ENCODE assay signal across 32 cellular contexts in the genomic region with DNA sequence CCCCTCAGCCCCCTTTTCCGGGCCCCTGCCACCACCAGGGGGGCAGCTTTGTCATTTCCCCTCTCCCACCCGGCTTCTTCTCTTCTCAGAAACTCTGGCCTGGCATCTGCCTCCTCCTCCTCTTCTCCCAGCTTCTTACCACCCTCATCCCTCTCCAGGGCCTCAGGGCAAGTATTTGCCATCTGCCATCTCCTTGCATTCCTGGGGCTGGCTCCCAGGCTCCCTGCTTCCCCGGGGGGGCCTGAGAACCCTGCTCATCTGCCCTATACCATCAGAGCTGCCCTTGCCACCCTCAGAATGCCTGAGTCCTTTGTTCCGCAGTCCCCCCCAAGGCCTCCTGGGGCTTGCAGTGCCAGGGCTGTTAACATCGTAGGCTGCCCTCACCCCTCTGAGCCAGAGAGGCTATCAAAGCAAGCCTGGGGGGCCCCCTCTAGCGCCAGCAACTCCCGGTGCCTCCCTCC. TPM values are rescaled to one million over a fixed set of nuclear protein-coding genes. Genes with fewer than 3 reads are reported as not detected.
DNase-seq lines count a peak whose midpoint lies in the region; ATAC-seq, FAIRE-seq and TF ChIP-seq lines count a peak whose summit lies in the region.
"Had no signal": no experiment of that assay in that cellular context is flagged by ENCODE, and none has a peak within 500 bp of the region (broad histone marks: within the 10 kb centered on the region; RNA-seq: fewer than 3 reads in every experiment).

No MANE protein-coding gene starts in this region.

- H3K18ac ChIP-seq in H1 (ENCODE audit: extremely low read depth, low read length), result no peak overlapping the region; the same call in 1 of the 2 replicates

- TF ChIP-seq CTCF in H1 (IDR thresholded peaks at IDR 0.05; ENCODE audit: control extremely low read depth in 1 of 3, insufficient read depth in 1 of 3, low read depth in 1 of 3, low read length in 3 of 3) (no peak), osteoblast (IDR thresholded peaks at IDR 0.05; ENCODE audit: extremely low read depth, low read depth, low read length) (no peak)

- peak overlapping the region in 1 of 2 experiments; percentile 6; a peak in 2 of 4 replicates for H3K4me2 ChIP-seq in H1 (ENCODE audit: insufficient read depth in 1 of 2, low read depth in 2 of 2, low read length in 2 of 2)
- no peak overlapping the region for H3K4me2 ChIP-seq in osteoblast (ENCODE audit: insufficient read depth, low read length)

- WGBS in H1 (ENCODE audit: extremely low coverage in 1 of 2, insufficient coverage in 1 of 2, insufficient read length in 1 of 2, insufficient replicate concordance in 2 of 2, low coverage in 1 of 2, low lambda C conversion rate in 2 of 2, missing lambda C conversion rate in 1 of 2), 2 experiments, result 66% methylated on average over 7 of the region's 7 CpGs; no CpG with 5 or more reads in 1 of the 2 experiments

- ATAC-seq in stimulated activated naive CD8-positive, alpha-beta T cell treated with anti-CD3 and anti-CD28 coated beads, Interleukin-15, Interleukin-2, amounts not matched to agents 100 U/mL and 50 U/mL, for 24 hours, result no peak
- ATAC-seq: CD8-positive, alpha-beta T cell; foreskin keratinocyte; GM12878; naive thymus-derived CD4-positive, alpha-beta T cell had no signal

- no peak overlapping the region; the same call in 1 of the 2 replicates for H2BK15ac ChIP-seq in H1 (ENCODE audit: low read length)

- no peak overlapping the region for H4K91ac ChIP-seq in H1 (replicated peaks; ENCODE audit: insufficient read length, low read length)

- CTCF ChIA-PET in H1 (lab: Charles Lee; ENCODE audit: partially characterized antibody), result interaction anchor here (0.6 to 10.7 kb wide), 5 partner anchors 10 to 30 kb away, joined by 3 to 257 read pairs (median 5); partner anchors contain the start of genes SCRN2 and SP6

- no peak overlapping the region for H4K8ac ChIP-seq in H1 (ENCODE audit: extremely low read depth, insufficient read depth, low read length)

- H2BK120ac ChIP-seq in H1 (replicated peaks; ENCODE audit: low read depth, low read length), result no peak overlapping the region

- H2BK12ac ChIP-seq in H1 (ENCODE audit: low read depth, low read length), result 0 out of 2 replicates have a peak overlapping the region, but pooled peaks have one; percentile 33

- H3K79me2 ChIP-seq in H1 (ENCODE audit: control insufficient read depth in 1 of 2, insufficient read depth in 2 of 2, low read length in 2 of 2) (no peaks in the 10 kb centered on the region), osteoblast (ENCODE audit: insufficient read depth, low read length) (no peaks in the 10 kb centered on the region)

- H3K23me2 ChIP-seq in H1 (ENCODE audit: low read depth, low read length), result peaks cover 4% of the 10 kb centered on the region; the same call in 1 of the 2 replicates

- POLR2A ChIA-PET in H1 (lab: Charles Lee; ENCODE audit: partially characterized antibody), result interaction anchor here (0.7 to 3.6 kb wide), 6 partner anchors 8 to 27 kb away, joined by 3 to 17 read pairs (median 4); partner anchors contain the start of gene SP6

- H3K36me3 ChIP-seq in H1 (ENCODE audit: control insufficient read depth in 2 of 4, insufficient read depth in 4 of 4, low read length in 3 of 4) (no peaks in the 10 kb centered on the region), osteoblast (ENCODE audit: insufficient read depth, low read length) (no peaks in the 10 kb centered on the region)
- H3K36me3 ChIP-seq: breast epithelium, esophagus squamous epithelium had no signal

- no peak overlapping the region for H3K56ac ChIP-seq in H1 (replicated peaks; ENCODE audit: insufficient read length, low read depth, low read length)

- no peak overlapping the region; the same call in 1 of the 2 replicates for H2BK20ac ChIP-seq in H1 (ENCODE audit: low read length)

- DNase-seq in EL, result peak; percentile 62
- DNase-seq in NCI-H524 (lab: John Stamatoyannopoulos, UW), result peak; percentile 94 to 97
- no peak for DNase-seq in H1 (ENCODE audit: low read depth in 1 of 2, low spot score in 2 of 2)
- peak; percentile 52 for DNase-seq in osteoblast (ENCODE audit: insufficient read length, low spot score, missing footprints)
- DNase-seq in AML-193 (lab: John Stamatoyannopoulos, UW), result no peak
- no peak for DNase-seq in activated naive CD4-positive, alpha-beta T cell (lab: John Stamatoyannopoulos, UW)
- no peak for DNase-seq in stimulated activated naive CD8-positive, alpha-beta T cell treated with anti-CD3 and anti-CD28 coated beads, Interleukin-15, Interleukin-2, amounts not matched to agents 100 U/mL and 50 U/mL, for 24 hours
- no peak for DNase-seq in HPDE6-E6E7 (ENCODE audit: extremely low spot score)
- DNase-seq: activated CD4-positive, CD25-positive, alpha-beta regulatory T cell; activated naive CD4-positive, alpha-beta T cell treated with Interleukin-2 at 50 U/mL for 16 hours; activated T-cell treated with anti-CD3 and anti-CD28 coated beads, Interleukin-2, amount 50 U/mL, for 24 hours; CD8-positive, alpha-beta T cell; dorsolateral prefrontal cortex; esophagus squamous epithelium; foreskin keratinocyte; GOT3; head of caudate nucleus; KG1; midbrain; naive thymus-derived CD4-positive, alpha-beta T cell; NCI-H1436; NCI-H2081 treated with DMSO at 0.1 percent for 48 hours; NCI-H446 treated with DMSO at 0.1 percent for 48 hours; occipital lobe; OCI-M1; stimulated activated CD4-positive, alpha-beta T cell treated with anti-CD3 and anti-CD28 coated beads, Interleukin-15, amount 100 ng/mL, for 24 hours; stimulated activated CD4-positive, alpha-beta T cell treated with anti-CD3 and anti-CD28 coated beads, Interleukin-4, amount 100 ng/mL, for 4 hours had no signal

- H3K9me3 ChIP-seq in H1 (ENCODE audit: insufficient read depth in 2 of 2, low read depth in 1 of 2, low read length in 1 of 2) (no peaks in the 10 kb centered on the region), osteoblast (ENCODE audit: low read depth, low read length) (no peaks in the 10 kb centered on the region)
- H3K9me3 ChIP-seq: breast epithelium, esophagus squamous epithelium had no signal

- H2AFZ ChIP-seq in H1 (ENCODE audit: low read length) (no peak overlapping the region), osteoblast (ENCODE audit: low read length) (no peak overlapping the region)

- no peak overlapping the region for H4K5ac ChIP-seq in H1 (ENCODE audit: insufficient read length, low read depth, low read length)

- TF ChIP-seq RAD21 in H1 (IDR thresholded peaks at IDR 0.05 in 1 of 2, conservative IDR thresholded peaks at IDR 0.05 in 1 of 2; ENCODE audit: low read depth in 2 of 2, low read length in 2 of 2), result no peak

- H3K4me1 ChIP-seq in H1 (replicated peaks in 1 of 4; ENCODE audit: control insufficient read depth in 3 of 4, insufficient read depth in 4 of 4, low read length in 3 of 4) (peaks cover 19 to 47% (median 29%) of the 10 kb centered on the region in 4 experiments), osteoblast (ENCODE audit: insufficient read depth, low read length) (peaks cover 34% of the 10 kb centered on the region)
- H3K4me1 ChIP-seq: foreskin keratinocyte had no signal

- H3K27ac ChIP-seq in H1 (ENCODE audit: low read depth, low read length) (no peak overlapping the region), osteoblast (ENCODE audit: low read depth, low read length) (no peak overlapping the region)
- H3K27ac ChIP-seq: breast epithelium, dorsolateral prefrontal cortex, esophagus squamous epithelium, foreskin keratinocyte, SK-N-MC had no signal

- no peak for TF ChIP-seq POLR2A in H1 (IDR thresholded peaks at IDR 0.05; ENCODE audit: control extremely low read depth in 1 of 2, low read depth in 2 of 2, low read length in 2 of 2)

- H3K14ac ChIP-seq in H1 (ENCODE audit: insufficient read length), result no peak overlapping the region

- no peaks in the 10 kb centered on the region for H3K79me1 ChIP-seq in H1 (ENCODE audit: low read depth, low read length)

- H3K4me3 ChIP-seq in H1 (ENCODE audit: extremely low read depth in 1 of 4, insufficient read depth in 2 of 4, low read depth in 3 of 4, low read length in 4 of 4), result no peak overlapping the region
- H3K4me3 ChIP-seq in osteoblast (ENCODE audit: insufficient read depth, low read length), result no peak overlapping the region
- H3K4me3 ChIP-seq: breast epithelium, dorsolateral prefrontal cortex, esophagus squamous epithelium, GM12878, SK-N-MC had no signal

- no peak overlapping the region for H3K4ac ChIP-seq in H1 (replicated peaks; ENCODE audit: insufficient read length, low read depth, low read length)

- TF ChIP-seq EP300 in H1 (IDR thresholded peaks at IDR 0.05; ENCODE audit: borderline replicate concordance in 1 of 2, low read depth in 2 of 2, low read length in 2 of 2), result no peak

- H3K27me3 ChIP-seq in H1 (replicated peaks in 1 of 4; ENCODE audit: control insufficient read depth in 3 of 4, extremely low read depth in 1 of 4, insufficient read depth in 3 of 4, low read length in 3 of 4) (peaks cover 3 to 21% (median 17%) of the 10 kb centered on the region in 4 experiments; a peak in 5 of 7 replicates), osteoblast (ENCODE audit: insufficient read depth, low read length) (peaks cover 19% of the 10 kb centered on the region)

- FAIRE-seq in H1 (lab: Jason Lieb, UNC), result no peak
- FAIRE-seq: endometrium, GM12878, keratinocyte had no signal

- H4K20me1 ChIP-seq in H1 (replicated peaks in 1 of 2; ENCODE audit: control insufficient read depth in 1 of 2, insufficient read depth in 2 of 2, low read length in 2 of 2) (no peaks in the 10 kb centered on the region), osteoblast (ENCODE audit: insufficient read depth, low read length) (no peaks in the 10 kb centered on the region)

- no peak overlapping the region for H2AK5ac ChIP-seq in H1 (ENCODE audit: low read depth, low read length)

- no peak overlapping the region for H3K23ac ChIP-seq in H1 (ENCODE audit: insufficient read length)

- H3K9ac ChIP-seq in H1 (replicated peaks in 1 of 4; ENCODE audit: extremely low read depth in 1 of 4, low read depth in 3 of 4, low read length in 3 of 4), result no peak overlapping the region

- no peak overlapping the region for H2BK5ac ChIP-seq in H1 (ENCODE audit: low read depth, low read length)

RNA-seq across cellular contexts. Expression of gene SP2, which starts 21.0 kb away (rescaled TPM):
- 11.0 and 13.8 TPM in 2 replicates for total RNA-seq in H1 (2021; fragmentation: NEBNext Ultra II Directional; extraction: Animal tissue kit (Norgen Biotek cat#: 25700))
- 5.6 and 9.5 TPM in 2 replicates for polyA plus RNA-seq in H1 (2011; rRNA removed)
- 3.8 TPM for polyA plus RNA-seq in H1 (2011; cell fraction: cytosol; rRNA removed)
- 9.7 TPM for polyA plus RNA-seq in H1 (2011; cell fraction: nucleus; rRNA removed)
- polyA plus RNA-seq in H1 (2012, experiment 1 of 2), result 12.1 to 18.6 TPM (median 18.1 TPM) in 4 replicates
- 14.7 TPM for polyA plus RNA-seq in H1 (2012, experiment 2 of 2)
- 18.4 TPM for polyA plus RNA-seq in H1 (2013, experiment 1 of 2)
- 15.6 TPM for polyA plus RNA-seq in H1 (2013, experiment 2 of 2)
- 2.4 and 5.9 TPM in 2 replicates for polyA minus RNA-seq in H1 (2011; rRNA and poly(A)+ RNA removed)
- 3.9 TPM for polyA minus RNA-seq in H1 (2011; cell fraction: cytosol; rRNA and poly(A)+ RNA removed)
- 5.2 TPM for polyA minus RNA-seq in H1 (2011; cell fraction: nucleus; rRNA and poly(A)+ RNA removed)
- total RNA-seq in osteoblast, result 2.4 and 2.5 TPM in 2 replicates

RNA-seq across cellular contexts. Expression of gene SP6, which starts 24.1 kb away (rescaled TPM):
- total RNA-seq in H1 (2021; fragmentation: NEBNext Ultra II Directional; extraction: Animal tissue kit (Norgen Biotek cat#: 25700)), result 1.5 and 1.6 TPM in 2 replicates
- 1.2 and 1.5 TPM in 2 replicates for polyA plus RNA-seq in H1 (2011; rRNA removed)
- 1.3 TPM for polyA plus RNA-seq in H1 (2011; cell fraction: cytosol; rRNA removed)
- 1.8 TPM for polyA plus RNA-seq in H1 (2011; cell fraction: nucleus; rRNA removed)
- 1.0 to 2.1 TPM (median 1.8 TPM) in 4 replicates for polyA plus RNA-seq in H1 (2012, experiment 1 of 2)
- polyA plus RNA-seq in H1 (2012, experiment 2 of 2), result 1.7 TPM
- 0.73 TPM for polyA plus RNA-seq in H1 (2013, experiment 1 of 2)
- polyA plus RNA-seq in H1 (2013, experiment 2 of 2), result 0.63 TPM
- polyA minus RNA-seq in H1 (2011; rRNA and poly(A)+ RNA removed), result 0.78 and 0.82 TPM in 2 replicates
- 1.8 TPM for polyA minus RNA-seq in H1 (2011; cell fraction: cytosol; rRNA and poly(A)+ RNA removed)
- polyA minus RNA-seq in H1 (2011; cell fraction: nucleus; rRNA and poly(A)+ RNA removed), result 2.8 TPM
- total RNA-seq in osteoblast, result under 0.01 TPM in 2 replicates
- total RNA-seq: GM12878 had no signal

RNA-seq across cellular contexts. Expression of gene SCRN2, which starts 34.0 kb away (rescaled TPM):
- total RNA-seq in H1 (2021; fragmentation: NEBNext Ultra II Directional; extraction: Animal tissue kit (Norgen Biotek cat#: 25700)), result 24.4 and 27.4 TPM in 2 replicates
- 42.3 and 61.1 TPM in 2 replicates for polyA plus RNA-seq in H1 (2011; rRNA removed)
- 63.9 TPM for polyA plus RNA-seq in H1 (2011; cell fraction: cytosol; rRNA removed)
- 211 TPM for polyA plus RNA-seq in H1 (2011; cell fraction: nucleus; rRNA removed)
- polyA plus RNA-seq in H1 (2012, experiment 1 of 2), result 28.4 to 49.3 TPM (median 44.9 TPM) in 4 replicates
- polyA plus RNA-seq in H1 (2012, experiment 2 of 2), result 30.7 TPM
- 26.1 TPM for polyA plus RNA-seq in H1 (2013, experiment 1 of 2)
- 23.3 TPM for polyA plus RNA-seq in H1 (2013, experiment 2 of 2)
- polyA minus RNA-seq in H1 (2011; rRNA and poly(A)+ RNA removed), result 16.9 and 22.1 TPM in 2 replicates
- 18.7 TPM for polyA minus RNA-seq in H1 (2011; cell fraction: cytosol; rRNA and poly(A)+ RNA removed)
- 50.1 TPM for polyA minus RNA-seq in H1 (2011; cell fraction: nucleus; rRNA and poly(A)+ RNA removed)
- 41.0 and 42.7 TPM in 2 replicates for total RNA-seq in osteoblast

RNA-seq across cellular contexts. Expression of gene LRRC46, which starts 43.6 kb away (rescaled TPM):
- 0.36 TPM in 1 of 2 replicates, not detected in the other for total RNA-seq in H1 (2021; fragmentation: NEBNext Ultra II Directional; extraction: Animal tissue kit (Norgen Biotek cat#: 25700))
- polyA plus RNA-seq in H1 (2011; rRNA removed), result 0.16 and 0.18 TPM in 2 replicates
- 0.25 TPM for polyA plus RNA-seq in H1 (2011; cell fraction: cytosol; rRNA removed)
- polyA plus RNA-seq in H1 (2011; cell fraction: nucleus; rRNA removed), result 0.07 TPM
- 0.36 to 0.72 TPM (median 0.59 TPM) in 4 replicates for polyA plus RNA-seq in H1 (2012, experiment 1 of 2)
- 0.41 TPM for polyA plus RNA-seq in H1 (2012, experiment 2 of 2)
- 0.30 TPM for polyA plus RNA-seq in H1 (2013, experiment 1 of 2)
- polyA plus RNA-seq in H1 (2013, experiment 2 of 2), result 0.26 TPM
- 0.17 and 0.25 TPM in 2 replicates for polyA minus RNA-seq in H1 (2011; rRNA and poly(A)+ RNA removed)
- polyA minus RNA-seq in H1 (2011; cell fraction: cytosol; rRNA and poly(A)+ RNA removed), result not detected
- polyA minus RNA-seq in H1 (2011; cell fraction: nucleus; rRNA and poly(A)+ RNA removed), result not detected
- not detected in 2 replicates for total RNA-seq in osteoblast
- total RNA-seq: occipital lobe had no signal

RNA-seq across cellular contexts. Expression of gene MRPL10, which starts 43.7 kb away (rescaled TPM):
- total RNA-seq in H1 (2021; fragmentation: NEBNext Ultra II Directional; extraction: Animal tissue kit (Norgen Biotek cat#: 25700)), result 83.0 and 85.3 TPM in 2 replicates
- 213 and 214 TPM in 2 replicates for polyA plus RNA-seq in H1 (2011; rRNA removed)
- 161 TPM for polyA plus RNA-seq in H1 (2011; cell fraction: cytosol; rRNA removed)
- 129 TPM for polyA plus RNA-seq in H1 (2011; cell fraction: nucleus; rRNA removed)
- polyA plus RNA-seq in H1 (2012, experiment 1 of 2), result 74.1 to 133 TPM (median 98.1 TPM) in 4 replicates
- 86.2 TPM for polyA plus RNA-seq in H1 (2012, experiment 2 of 2)
- polyA plus RNA-seq in H1 (2013, experiment 1 of 2), result 70.3 TPM
- polyA plus RNA-seq in H1 (2013, experiment 2 of 2), result 66.8 TPM
- 125 and 134 TPM in 2 replicates for polyA minus RNA-seq in H1 (2011; rRNA and poly(A)+ RNA removed)
- polyA minus RNA-seq in H1 (2011; cell fraction: cytosol; rRNA and poly(A)+ RNA removed), result 61.9 TPM
- polyA minus RNA-seq in H1 (2011; cell fraction: nucleus; rRNA and poly(A)+ RNA removed), result 71.9 TPM
- 32.7 and 35.8 TPM in 2 replicates for total RNA-seq in osteoblast

Comparison
In these comparisons a context has a peak if more than half of its experiments do, and no peak if none do; other contexts are left out.
1. DNase-seq: peak in EL (single experiment), NCI-H524 (2 of 2) and osteoblast (single experiment); none in H1 (0 of 2), AML-193 (0 of 2), activated naive CD4-positive, alpha-beta T cell (0 of 4), stimulated activated naive CD8-positive, alpha-beta T cell treated with anti-CD3 and anti-CD28 coated beads, Interleukin-15, Interleukin-2, amounts not matched to agents 100 U/mL and 50 U/mL, for 24 hours (single experiment) and HPDE6-E6E7 (single experiment).